1 cellular context compared by ENCODE assay signal in the genomic region with DNA sequence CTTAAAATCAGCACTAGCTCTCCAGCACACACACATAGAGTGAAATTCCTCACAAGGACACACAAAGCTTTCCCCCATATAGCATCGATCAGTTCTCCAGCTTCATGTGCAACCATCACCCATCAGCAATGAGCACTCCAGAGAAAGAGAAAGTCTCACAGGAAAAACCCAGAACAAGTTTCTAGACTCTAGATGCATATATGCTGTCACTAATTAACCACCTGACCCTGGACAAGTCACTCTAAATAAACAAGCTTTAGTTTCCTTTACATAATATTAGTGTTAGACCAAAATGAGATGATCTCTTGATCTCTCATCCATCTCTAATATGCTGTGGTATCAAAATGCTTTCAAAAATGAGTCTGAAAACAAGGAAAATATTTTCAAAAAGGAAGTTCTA.
A peak's percentile ranks its signal among the peaks of the same experiment; 100 is the strongest.
TF ChIP-seq lines count a peak whose summit lies in the region.

No MANE protein-coding gene starts in this region.

TF ChIP-seq in HepG2, 621 proteins besides CTCF, POLR2A, EP300 and RAD21 (continued from another document and continues in another):
- TF ChIP-seq, protein P1, sequence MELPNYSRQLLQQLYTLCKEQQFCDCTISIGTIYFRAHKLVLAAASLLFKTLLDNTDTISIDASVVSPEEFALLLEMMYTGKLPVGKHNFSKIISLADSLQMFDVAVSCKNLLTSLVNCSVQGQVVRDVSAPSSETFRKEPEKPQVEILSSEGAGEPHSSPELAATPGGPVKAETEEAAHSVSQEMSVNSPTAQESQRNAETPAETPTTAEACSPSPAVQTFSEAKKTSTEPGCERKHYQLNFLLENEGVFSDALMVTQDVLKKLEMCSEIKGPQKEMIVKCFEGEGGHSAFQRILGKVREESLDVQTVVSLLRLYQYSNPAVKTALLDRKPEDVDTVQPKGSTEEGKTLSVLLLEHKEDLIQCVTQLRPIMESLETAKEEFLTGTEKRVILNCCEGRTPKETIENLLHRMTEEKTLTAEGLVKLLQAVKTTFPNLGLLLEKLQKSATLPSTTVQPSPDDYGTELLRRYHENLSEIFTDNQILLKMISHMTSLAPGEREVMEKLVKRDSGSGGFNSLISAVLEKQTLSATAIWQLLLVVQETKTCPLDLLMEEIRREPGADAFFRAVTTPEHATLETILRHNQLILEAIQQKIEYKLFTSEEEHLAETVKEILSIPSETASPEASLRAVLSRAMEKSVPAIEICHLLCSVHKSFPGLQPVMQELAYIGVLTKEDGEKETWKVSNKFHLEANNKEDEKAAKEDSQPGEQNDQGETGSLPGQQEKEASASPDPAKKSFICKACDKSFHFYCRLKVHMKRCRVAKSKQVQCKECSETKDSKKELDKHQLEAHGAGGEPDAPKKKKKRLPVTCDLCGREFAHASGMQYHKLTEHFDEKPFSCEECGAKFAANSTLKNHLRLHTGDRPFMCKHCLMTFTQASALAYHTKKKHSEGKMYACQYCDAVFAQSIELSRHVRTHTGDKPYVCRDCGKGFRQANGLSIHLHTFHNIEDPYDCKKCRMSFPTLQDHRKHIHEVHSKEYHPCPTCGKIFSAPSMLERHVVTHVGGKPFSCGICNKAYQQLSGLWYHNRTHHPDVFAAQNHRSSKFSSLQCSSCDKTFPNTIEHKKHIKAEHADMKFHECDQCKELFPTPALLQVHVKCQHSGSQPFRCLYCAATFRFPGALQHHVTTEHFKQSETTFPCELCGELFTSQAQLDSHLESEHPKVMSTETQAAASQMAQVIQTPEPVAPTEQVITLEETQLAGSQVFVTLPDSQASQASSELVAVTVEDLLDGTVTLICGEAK (IDR thresholded peaks at IDR 0.05) = no peak
- TF ChIP-seq, protein P1 (CRISPR knock-in tag; IDR thresholded peaks at IDR 0.05) = no peak
- no peak for TF ChIP-seq SOX6 (IDR thresholded peaks at IDR 0.05)
- TF ChIP-seq SOX6 (CRISPR knock-in tag; IDR thresholded peaks at IDR 0.05) = peak; percentile 31; the same call in 1 of the 2 replicates
- 0 out of 2 replicates have a peak, but pooled peaks have one; percentile 62 for TF ChIP-seq ZBTB43 (CRISPR knock-in tag; conservative IDR thresholded peaks at IDR 0.05)
- no peak for TF ChIP-seq MZF1 (CRISPR knock-in tag; IDR thresholded peaks at IDR 0.05; ENCODE audit: borderline replicate concordance)
- no peak for TF ChIP-seq TCF7L2 (IDR thresholded peaks at IDR 0.05; ENCODE audit: low read depth, low read length)
- no peak for TF ChIP-seq TCF12 (IDR thresholded peaks at IDR 0.05)
- no peak for TF ChIP-seq TCF12 (CRISPR knock-in tag; IDR thresholded peaks at IDR 0.05)
- TF ChIP-seq ZNF44 (CRISPR knock-in tag; IDR thresholded peaks at IDR 0.05) = no peak
- no peak for TF ChIP-seq CSRNP1 (CRISPR knock-in tag; IDR thresholded peaks at IDR 0.05)
- peak; percentile 74 for TF ChIP-seq PAXIP1 (CRISPR knock-in tag; conservative IDR thresholded peaks at IDR 0.05)
- no peak for TF ChIP-seq ZNF281 (CRISPR knock-in tag; IDR thresholded peaks at IDR 0.05; ENCODE audit: borderline replicate concordance)
- TF ChIP-seq ZNF773 (CRISPR knock-in tag; IDR thresholded peaks at IDR 0.05; ENCODE audit: borderline replicate concordance) = no peak
- TF ChIP-seq GABPA (IDR thresholded peaks at IDR 0.05; ENCODE audit: low read depth, low read length) = no peak
- no peak for TF ChIP-seq GABPA (CRISPR knock-in tag; IDR thresholded peaks at IDR 0.05; ENCODE audit: low read depth)
- no peak for TF ChIP-seq ZBTB3 (CRISPR knock-in tag; IDR thresholded peaks at IDR 0.05; ENCODE audit: borderline replicate concordance, low read depth)
- peak; percentile 37 for TF ChIP-seq HNF4A (CRISPR knock-in tag; IDR thresholded peaks at IDR 0.05)
- 0 out of 2 replicates have a peak, but pooled peaks have one; percentile 22 for TF ChIP-seq SALL1 (CRISPR knock-in tag; IDR thresholded peaks at IDR 0.05)
- 0 out of 2 replicates have a peak, but pooled peaks have one; percentile 30 for TF ChIP-seq ZNF510 (CRISPR knock-in tag; IDR thresholded peaks at IDR 0.05; ENCODE audit: low read depth)
- TF ChIP-seq, protein P2, sequence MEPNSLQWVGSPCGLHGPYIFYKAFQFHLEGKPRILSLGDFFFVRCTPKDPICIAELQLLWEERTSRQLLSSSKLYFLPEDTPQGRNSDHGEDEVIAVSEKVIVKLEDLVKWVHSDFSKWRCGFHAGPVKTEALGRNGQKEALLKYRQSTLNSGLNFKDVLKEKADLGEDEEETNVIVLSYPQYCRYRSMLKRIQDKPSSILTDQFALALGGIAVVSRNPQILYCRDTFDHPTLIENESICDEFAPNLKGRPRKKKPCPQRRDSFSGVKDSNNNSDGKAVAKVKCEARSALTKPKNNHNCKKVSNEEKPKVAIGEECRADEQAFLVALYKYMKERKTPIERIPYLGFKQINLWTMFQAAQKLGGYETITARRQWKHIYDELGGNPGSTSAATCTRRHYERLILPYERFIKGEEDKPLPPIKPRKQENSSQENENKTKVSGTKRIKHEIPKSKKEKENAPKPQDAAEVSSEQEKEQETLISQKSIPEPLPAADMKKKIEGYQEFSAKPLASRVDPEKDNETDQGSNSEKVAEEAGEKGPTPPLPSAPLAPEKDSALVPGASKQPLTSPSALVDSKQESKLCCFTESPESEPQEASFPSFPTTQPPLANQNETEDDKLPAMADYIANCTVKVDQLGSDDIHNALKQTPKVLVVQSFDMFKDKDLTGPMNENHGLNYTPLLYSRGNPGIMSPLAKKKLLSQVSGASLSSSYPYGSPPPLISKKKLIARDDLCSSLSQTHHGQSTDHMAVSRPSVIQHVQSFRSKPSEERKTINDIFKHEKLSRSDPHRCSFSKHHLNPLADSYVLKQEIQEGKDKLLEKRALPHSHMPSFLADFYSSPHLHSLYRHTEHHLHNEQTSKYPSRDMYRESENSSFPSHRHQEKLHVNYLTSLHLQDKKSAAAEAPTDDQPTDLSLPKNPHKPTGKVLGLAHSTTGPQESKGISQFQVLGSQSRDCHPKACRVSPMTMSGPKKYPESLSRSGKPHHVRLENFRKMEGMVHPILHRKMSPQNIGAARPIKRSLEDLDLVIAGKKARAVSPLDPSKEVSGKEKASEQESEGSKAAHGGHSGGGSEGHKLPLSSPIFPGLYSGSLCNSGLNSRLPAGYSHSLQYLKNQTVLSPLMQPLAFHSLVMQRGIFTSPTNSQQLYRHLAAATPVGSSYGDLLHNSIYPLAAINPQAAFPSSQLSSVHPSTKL (CRISPR knock-in tag; IDR thresholded peaks at IDR 0.05) = peak; percentile 41; the same call in 1 of the 2 replicates
- TF ChIP-seq, protein P3, sequence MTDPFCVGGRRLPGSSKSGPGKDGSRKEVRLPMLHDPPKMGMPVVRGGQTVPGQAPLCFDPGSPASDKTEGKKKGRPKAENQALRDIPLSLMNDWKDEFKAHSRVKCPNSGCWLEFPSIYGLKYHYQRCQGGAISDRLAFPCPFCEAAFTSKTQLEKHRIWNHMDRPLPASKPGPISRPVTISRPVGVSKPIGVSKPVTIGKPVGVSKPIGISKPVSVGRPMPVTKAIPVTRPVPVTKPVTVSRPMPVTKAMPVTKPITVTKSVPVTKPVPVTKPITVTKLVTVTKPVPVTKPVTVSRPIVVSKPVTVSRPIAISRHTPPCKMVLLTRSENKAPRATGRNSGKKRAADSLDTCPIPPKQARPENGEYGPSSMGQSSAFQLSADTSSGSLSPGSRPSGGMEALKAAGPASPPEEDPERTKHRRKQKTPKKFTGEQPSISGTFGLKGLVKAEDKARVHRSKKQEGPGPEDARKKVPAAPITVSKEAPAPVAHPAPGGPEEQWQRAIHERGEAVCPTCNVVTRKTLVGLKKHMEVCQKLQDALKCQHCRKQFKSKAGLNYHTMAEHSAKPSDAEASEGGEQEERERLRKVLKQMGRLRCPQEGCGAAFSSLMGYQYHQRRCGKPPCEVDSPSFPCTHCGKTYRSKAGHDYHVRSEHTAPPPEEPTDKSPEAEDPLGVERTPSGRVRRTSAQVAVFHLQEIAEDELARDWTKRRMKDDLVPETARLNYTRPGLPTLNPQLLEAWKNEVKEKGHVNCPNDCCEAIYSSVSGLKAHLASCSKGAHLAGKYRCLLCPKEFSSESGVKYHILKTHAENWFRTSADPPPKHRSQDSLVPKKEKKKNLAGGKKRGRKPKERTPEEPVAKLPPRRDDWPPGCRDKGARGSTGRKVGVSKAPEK (CRISPR knock-in tag; IDR thresholded peaks at IDR 0.05; ENCODE audit: borderline replicate concordance) = no peak
- no peak for TF ChIP-seq ZNF274 (CRISPR knock-in tag; IDR thresholded peaks at IDR 0.05)
- TF ChIP-seq WIZ (CRISPR knock-in tag; IDR thresholded peaks at IDR 0.05) = no peak
- TF ChIP-seq HIVEP1 (CRISPR knock-in tag; IDR thresholded peaks at IDR 0.05) = no peak
- peak; percentile 46; the same call in 1 of the 2 replicates for TF ChIP-seq NCOA2 (CRISPR knock-in tag; IDR thresholded peaks at IDR 0.05)
